In the genomic region with DNA sequence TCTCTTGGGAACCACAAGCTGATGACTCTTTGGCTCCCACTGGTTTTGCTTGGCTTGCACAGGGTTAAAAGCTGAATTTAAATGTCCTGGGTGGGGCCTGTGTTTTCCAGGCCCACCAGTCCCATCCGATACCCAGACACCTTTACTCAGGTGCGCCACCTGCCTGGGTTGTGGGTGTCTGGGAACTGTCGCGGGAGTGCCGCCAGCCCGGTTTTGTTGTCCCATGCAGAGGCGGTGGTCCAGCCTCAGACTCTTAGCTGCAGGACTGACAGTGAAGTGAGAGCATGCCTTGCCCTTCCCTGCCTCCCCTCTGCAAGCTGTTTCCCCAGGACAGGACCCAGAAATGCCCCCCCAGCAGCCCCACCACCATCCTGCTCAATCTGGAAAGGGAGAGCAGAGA, we compare ENCODE assay signal across 16 cellular contexts.
A peak's percentile ranks its signal among the peaks of the same experiment; 100 is the strongest.
DNase-seq lines count a peak whose midpoint lies in the region; ATAC-seq lines count a peak whose summit lies in the region.
"Had no signal": no experiment of that assay in that cellular context is flagged by ENCODE, and none has a peak within 500 bp of the region (broad histone marks: within the 10 kb centered on the region; RNA-seq: fewer than 3 reads in every experiment).

No MANE protein-coding gene starts in this region.

- H3K27ac ChIP-seq in Karpas-422 (ENCODE audit: low read length) (no peak overlapping the region), iPS DF 6.9 (ENCODE audit: low read length) (no peak overlapping the region), trophoblast cell (ENCODE audit: low read depth, low read length) (no peak overlapping the region)
- H3K27ac ChIP-seq: C4-2B had no signal

- H3K9me3 ChIP-seq in Karpas-422 (ENCODE audit: low read length) (no peaks in the 10 kb centered on the region), iPS DF 6.9 (ENCODE audit: control insufficient read depth, insufficient read depth, low read length) (no peaks in the 10 kb centered on the region), trophoblast cell (ENCODE audit: insufficient read depth, low read depth, low read length) (no peaks in the 10 kb centered on the region)
- H3K9me3 ChIP-seq: SK-N-SH had no signal

- no peak overlapping the region for H3K23ac ChIP-seq in trophoblast cell (ENCODE audit: low read length)

- H2BK5ac ChIP-seq in trophoblast cell (ENCODE audit: low read depth, low read length, poor library complexity) = no peak overlapping the region

- no peak overlapping the region for H3K18ac ChIP-seq in trophoblast cell (ENCODE audit: low read length)

- H3K9ac ChIP-seq in Karpas-422 (ENCODE audit: low read length) (peak overlapping the region; percentile 45), trophoblast cell (ENCODE audit: low read length) (no peak overlapping the region)
- H3K9ac ChIP-seq: SK-N-SH had no signal

- no peaks in the 10 kb centered on the region for H3K79me1 ChIP-seq in trophoblast cell (ENCODE audit: low read length)

- no peak overlapping the region for H3K14ac ChIP-seq in trophoblast cell (ENCODE audit: low read length)

- H2AFZ ChIP-seq in Karpas-422 (ENCODE audit: low read length) = no peak overlapping the region
- no peak overlapping the region for H2AFZ ChIP-seq in trophoblast cell (ENCODE audit: insufficient read depth, low read length, poor library complexity)

- H2BK12ac ChIP-seq in trophoblast cell (ENCODE audit: low read length) = no peak overlapping the region

- DNase-seq in H7 = peak; percentile 65
- DNase-seq in Karpas-422 = no peak
- peak; percentile 5 for DNase-seq in iPS DF 6.9 (ENCODE audit: low read depth, low spot score)
- DNase-seq in trophoblast cell = no peak
- no peak for DNase-seq in glomerular visceral epithelial cell (ENCODE audit: extremely low spot score)
- DNase-seq: AML-193; DMS79; KBM-7; NCI-H510A; NCI-H748 treated with DMSO at 0.1 percent for 48 hours; NK-92 treated with Interleukin-12 subunit alpha and Interleukin-12 subunit beta, amount 100 ng/mL, for 24 hours; SHP77 treated with DMSO at 0.1 percent for 48 hours had no signal

- no peak overlapping the region for H2AK5ac ChIP-seq in trophoblast cell (ENCODE audit: low read length)

- H3K36me3 ChIP-seq in H7 (replicated peaks; ENCODE audit: control insufficient read depth, insufficient read depth, low read length) (no peaks in the 10 kb centered on the region), Karpas-422 (ENCODE audit: insufficient read depth, low read length) (no peaks in the 10 kb centered on the region), iPS DF 6.9 (ENCODE audit: control insufficient read depth, insufficient read depth, low read length) (no peaks in the 10 kb centered on the region), trophoblast cell (ENCODE audit: control insufficient read depth in 1 of 2, insufficient read depth in 2 of 2, low read length in 2 of 2) (no peaks in the 10 kb centered on the region)

- H3K4me3 ChIP-seq in H7 (ENCODE audit: insufficient read depth, low read depth, low read length) = no peak overlapping the region
- no peak overlapping the region for H3K4me3 ChIP-seq in Karpas-422 (ENCODE audit: low read length)
- H3K4me3 ChIP-seq in iPS DF 6.9 (ENCODE audit: low read length) = no peak overlapping the region
- H3K4me3 ChIP-seq in trophoblast cell (ENCODE audit: low read depth, low read length) = no peak overlapping the region

- ATAC-seq in GM18867 (IDR thresholded peaks at IDR 0.05; ENCODE audit: unreplicated experiment) (no peak), HG03565 (IDR thresholded peaks at IDR 0.05; ENCODE audit: unreplicated experiment) (no peak)

- no peak overlapping the region for H4K91ac ChIP-seq in trophoblast cell (ENCODE audit: low read depth, low read length)

- H3K9me2 ChIP-seq in Karpas-422 (replicated peaks; ENCODE audit: insufficient read depth, low read length) = no peaks in the 10 kb centered on the region
- H3K9me2 ChIP-seq: SK-N-SH had no signal

- no peak overlapping the region for H2BK120ac ChIP-seq in trophoblast cell (ENCODE audit: insufficient read depth, low read length, poor library complexity)

- no peaks in the 10 kb centered on the region for H3K27me3 ChIP-seq in H7 (ENCODE audit: control insufficient read depth, insufficient read depth, low read length)
- H3K27me3 ChIP-seq in Karpas-422 (ENCODE audit: low read length) = no peaks in the 10 kb centered on the region
- no peaks in the 10 kb centered on the region for H3K27me3 ChIP-seq in iPS DF 6.9 (ENCODE audit: control insufficient read depth, insufficient read depth, low read length)
- no peaks in the 10 kb centered on the region for H3K27me3 ChIP-seq in trophoblast cell (ENCODE audit: insufficient read depth, low read length)

- no CpG with 5 or more reads among the region's 7 CpGs for WGBS in iPS DF 6.9 (ENCODE audit: insufficient coverage, insufficient read length)
- WGBS in trophoblast cell (ENCODE audit: extremely low coverage, insufficient coverage, insufficient read length) = no CpG with 5 or more reads among the region's 7 CpGs

- H4K20me1 ChIP-seq in Karpas-422 (ENCODE audit: insufficient read depth, low read depth, low read length) = no peaks in the 10 kb centered on the region

- H3K4me1 ChIP-seq in Karpas-422 (ENCODE audit: low read length) (peaks cover 67% of the 10 kb centered on the region), iPS DF 6.9 (ENCODE audit: control insufficient read depth, insufficient read depth, low read length) (no peaks in the 10 kb centered on the region), trophoblast cell (ENCODE audit: control insufficient read depth in 1 of 2, insufficient read depth in 2 of 2, low read length in 2 of 2) (no peaks in the 10 kb centered on the region)

- H3K4me2 ChIP-seq in Karpas-422 (ENCODE audit: low read depth, low read length, poor library complexity, severe bottlenecking) (peak overlapping the region; percentile 47), trophoblast cell (ENCODE audit: low read length) (no peak overlapping the region)
- H3K4me2 ChIP-seq: SK-N-SH had no signal

- no peak overlapping the region for H4K8ac ChIP-seq in trophoblast cell (ENCODE audit: low read depth, low read length)

- H4K12ac ChIP-seq in trophoblast cell (ENCODE audit: low read depth, low read length) = peak overlapping the region; percentile 12

- H3K79me2 ChIP-seq in Karpas-422 (ENCODE audit: low read length) (no peaks in the 10 kb centered on the region), trophoblast cell (ENCODE audit: control insufficient read depth, insufficient read depth, low read length, poor library complexity) (no peaks in the 10 kb centered on the region)

- H3K4ac ChIP-seq in trophoblast cell (ENCODE audit: low read depth, low read length) = no peak overlapping the region

Comparison
In these comparisons a context has a peak if more than half of its experiments do, and no peak if none do; other contexts are left out.
1. DNase-seq: peak in H7 (single experiment) and iPS DF 6.9 (single experiment); none in Karpas-422 (single experiment), trophoblast cell (0 of 2) and glomerular visceral epithelial cell (single experiment).